Comparison of ENCODE assay signal across 9 cellular contexts in the genomic region with DNA sequence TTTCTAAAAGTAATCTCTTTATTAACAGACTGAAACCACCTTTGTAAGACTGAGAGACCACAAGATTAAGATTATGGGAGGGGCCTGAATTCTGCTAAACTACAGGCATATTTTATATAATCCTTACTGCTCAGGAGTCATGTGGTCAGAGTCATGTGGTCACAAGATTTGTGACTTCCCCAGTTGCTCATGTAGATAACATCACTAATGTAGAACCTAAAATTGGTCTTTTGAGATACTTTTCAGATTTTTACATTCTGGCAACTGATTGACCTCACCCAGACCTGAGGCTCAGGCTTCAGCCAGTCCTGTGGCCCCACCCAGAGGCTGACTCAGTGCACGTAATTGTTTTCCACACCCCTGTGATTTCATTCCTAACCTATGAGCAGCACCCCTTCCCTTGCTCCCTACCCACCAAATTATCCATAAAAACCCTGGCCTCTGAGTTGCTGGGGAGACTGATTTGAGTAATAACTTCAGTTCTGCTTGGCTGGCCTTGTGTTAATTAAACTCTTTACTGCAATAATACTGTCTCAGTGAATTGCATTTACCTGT. TPM values are rescaled to one million over a fixed set of nuclear protein-coding genes. Genes with fewer than 3 reads are reported as not detected.
A peak's percentile ranks its signal among the peaks of the same experiment; 100 is the strongest.
DNase-seq lines count a peak whose midpoint lies in the region; ATAC-seq, FAIRE-seq and TF ChIP-seq lines count a peak whose summit lies in the region.
"Had no signal": no experiment of that assay in that cellular context is flagged by ENCODE, and none has a peak within 500 bp of the region (broad histone marks: within the 10 kb centered on the region; RNA-seq: fewer than 3 reads in every experiment).

No MANE protein-coding gene starts in this region.

- H2BK120ac ChIP-seq in neuronal stem cell (ENCODE audit: low read depth, low read length) = no peak overlapping the region

- no peaks in the 10 kb centered on the region for H3K27me3 ChIP-seq in adrenal gland
- H3K27me3 ChIP-seq in HepG2 (ENCODE audit: control insufficient read depth in 1 of 2, insufficient read depth in 2 of 2, low read length in 2 of 2) = no peaks in the 10 kb centered on the region
- H3K27me3 ChIP-seq in dorsolateral prefrontal cortex = no peaks in the 10 kb centered on the region
- H3K27me3 ChIP-seq in neuronal stem cell (ENCODE audit: control insufficient read depth in 3 of 3, insufficient read depth in 3 of 3, low read depth in 1 of 3, low read length in 3 of 3) = no peaks in the 10 kb centered on the region
- H3K27me3 ChIP-seq: upper lobe of left lung had no signal

- no peak overlapping the region for H2AK5ac ChIP-seq in neuronal stem cell (ENCODE audit: low read depth, low read length)

- H3K14ac ChIP-seq in neuronal stem cell (ENCODE audit: low read length) = no peak overlapping the region

- no peak overlapping the region for H4K91ac ChIP-seq in neuronal stem cell (ENCODE audit: low read depth, low read length, poor library complexity)

- TF ChIP-seq POLR2A in adrenal gland (IDR thresholded peaks at IDR 0.05) (no peak), HepG2 (IDR thresholded peaks at IDR 0.05; ENCODE audit: insufficient read depth in 1 of 2, low read depth in 2 of 2, low read length in 2 of 2) (no peak)

- DNase-seq in activated CD8-positive, alpha-beta memory T cell treated with anti-CD3 and anti-CD28 coated beads, Interleukin-2, amount 50 U/mL, for 4 hours = peak; percentile 27
- no peak for DNase-seq in activated CD8-positive, alpha-beta memory T cell treated with anti-CD3 and anti-CD28 coated beads for 24 hours
- DNase-seq in NOMO-1 treated with dmso at 0.1 percent for 144 hours (lab: John Stamatoyannopoulos, UW; ENCODE audit: unreplicated experiment) (peak; percentile 50), adrenal gland (peak; percentile 34 to 69 (median 59)), HepG2 (ENCODE audit: low spot score) (peak; percentile 49), dorsolateral prefrontal cortex (no peak), neuronal stem cell (ENCODE audit: low spot score) (no peak)

- H3K9me3 ChIP-seq in adrenal gland (replicated peaks in 1 of 3) = no peaks in the 10 kb centered on the region
- H3K9me3 ChIP-seq in HepG2 (ENCODE audit: low read length) = no peaks in the 10 kb centered on the region
- H3K9me3 ChIP-seq in neuronal stem cell (replicated peaks in 1 of 2; ENCODE audit: control insufficient read depth in 2 of 2, insufficient read depth in 1 of 2, low read depth in 1 of 2, low read length in 2 of 2) = no peaks in the 10 kb centered on the region
- H3K9me3 ChIP-seq: upper lobe of left lung had no signal

- TF ChIP-seq CTCF in adrenal gland (IDR thresholded peaks at IDR 0.05) (peak in 3 of 6 experiments; percentile 15 to 41 (median 33)), HepG2 (CRISPR knock-in tag; IDR thresholded peaks at IDR 0.05) (peak; percentile 76), dorsolateral prefrontal cortex (IDR thresholded peaks at IDR 0.05 in 54 of 56, conservative IDR thresholded peaks at IDR 0.05 in 2 of 56; ENCODE audit: low read depth in 1 of 56, partially characterized antibody in 56 of 56) (peak in 11 of 56 donors; percentile 6 to 56 (median 27))

- CTCF ChIA-PET in HepG2 (lab: Yijun Ruan, JAX; ENCODE audit: low intra/inter-chr PET ratio, low total read pairs) = interaction anchor here (1.2 kb wide), 1 partner anchor 148 kb away, joined by 5 read pairs; no protein-coding TSS in a partner anchor

- no peak overlapping the region for H3K9ac ChIP-seq in HepG2 (ENCODE audit: insufficient read depth, low read depth, low read length)
- H3K9ac ChIP-seq in neuronal stem cell (ENCODE audit: low read depth, low read length, poor library complexity) = no peak overlapping the region

- no peak overlapping the region for H4K8ac ChIP-seq in neuronal stem cell (ENCODE audit: low read depth, low read length)

- H3K79me2 ChIP-seq in HepG2 (ENCODE audit: insufficient read depth, low read length) = no peaks in the 10 kb centered on the region

- FAIRE-seq in HepG2 (lab: Jason Lieb, UNC) = no peak

- no peak overlapping the region for H2BK12ac ChIP-seq in neuronal stem cell (ENCODE audit: low read length)

- H2AFZ ChIP-seq in HepG2 (ENCODE audit: low read length) (no peak overlapping the region), neuronal stem cell (ENCODE audit: low read length) (no peak overlapping the region)

- POLR2A ChIA-PET in HepG2 (lab: Yijun Ruan, JAX) = no interaction called here

- no peak overlapping the region for H2BK5ac ChIP-seq in neuronal stem cell (ENCODE audit: low read length)

- no peak overlapping the region for H3K4me3 ChIP-seq in adrenal gland
- H3K4me3 ChIP-seq in HepG2 (replicated peaks in 1 of 3; ENCODE audit: insufficient read depth in 1 of 3, low read depth in 2 of 3, low read length in 3 of 3) = no peak overlapping the region
- no peak overlapping the region for H3K4me3 ChIP-seq in dorsolateral prefrontal cortex
- H3K4me3 ChIP-seq in neuronal stem cell (ENCODE audit: low read length in 2 of 2) = no peak overlapping the region
- H3K4me3 ChIP-seq: upper lobe of left lung had no signal

- no peak overlapping the region for H3K23ac ChIP-seq in neuronal stem cell (ENCODE audit: low read depth, low read length, poor library complexity)

- no TSS peak for BruUV-seq in HepG2 (replicated peaks; lab: Mats Ljungman, UMichigan)

- ATAC-seq in HG02759 (IDR thresholded peaks at IDR 0.05; ENCODE audit: unreplicated experiment) (peak; percentile 68), HepG2 (peak; percentile 74)

- H3K79me1 ChIP-seq in neuronal stem cell (ENCODE audit: low read depth, low read length) = no peaks in the 10 kb centered on the region

- H3K4me1 ChIP-seq in adrenal gland (replicated peaks in 1 of 2) = no peaks in the 10 kb centered on the region
- H3K4me1 ChIP-seq in HepG2 (ENCODE audit: insufficient read depth, low read length) = peaks cover 87% of the 10 kb centered on the region
- H3K4me1 ChIP-seq in neuronal stem cell (ENCODE audit: control insufficient read depth in 2 of 2, insufficient read depth in 1 of 2, low read depth in 1 of 2, low read length in 2 of 2) = no peaks in the 10 kb centered on the region
- H3K4me1 ChIP-seq: upper lobe of left lung had no signal

- WGBS in adrenal gland, 4 donors = 31 to 50% (median 37%) methylated on average over 1 of the region's 1 CpG
- 20% methylated on average over 1 of the region's 1 CpG for WGBS in HepG2 (ENCODE audit: low lambda C conversion rate)
- WGBS in neuronal stem cell (ENCODE audit: extremely low coverage in 2 of 2, insufficient read length in 2 of 2, insufficient replicate concordance in 1 of 2), 2 donors = no CpG with 5 or more reads among the region's 1 CpG

- no peak overlapping the region for H3K4ac ChIP-seq in neuronal stem cell (ENCODE audit: low read length)

- in situ Hi-C loops in HepG2 (cut with HindIII; ENCODE audit: extremely low pct_ligation_motif_present, low pct_unique_long_range_greater_than_20kb) = no loop called here

- no peak overlapping the region for H2BK15ac ChIP-seq in neuronal stem cell (ENCODE audit: low read length)

- no peaks in the 10 kb centered on the region for H3K36me3 ChIP-seq in adrenal gland (replicated peaks in 1 of 2)
- no peaks in the 10 kb centered on the region for H3K36me3 ChIP-seq in HepG2 (replicated peaks in 1 of 2; ENCODE audit: control insufficient read depth in 1 of 2, insufficient read depth in 2 of 2, low read length in 2 of 2)
- no peaks in the 10 kb centered on the region for H3K36me3 ChIP-seq in neuronal stem cell (replicated peaks in 1 of 2; ENCODE audit: control insufficient read depth in 2 of 2, insufficient read depth in 2 of 2, low read length in 2 of 2)
- H3K36me3 ChIP-seq: upper lobe of left lung had no signal

- intact Hi-C loops in adrenal gland (cut with DNase I) = no loop called here
- intact Hi-C loops in HepG2 (cut with micrococcal nuclease; ENCODE audit: unreplicated experiment) = loop anchor here (10.0 kb wide), 1 partner anchor 148 kb away; no protein-coding TSS in a partner anchor
- intact Hi-C loops in dorsolateral prefrontal cortex (cut with DNase I) = no loop called here

- TF ChIP-seq EP300 in HepG2 (IDR thresholded peaks at IDR 0.05; ENCODE audit: low read depth in 2 of 2, low read length in 2 of 2) (no peak), HepG2 (CRISPR knock-in tag; IDR thresholded peaks at IDR 0.05; ENCODE audit: borderline replicate concordance) (no peak)

- H4K20me1 ChIP-seq in HepG2 (ENCODE audit: insufficient read depth, low read length) = no peaks in the 10 kb centered on the region

- H3K27ac ChIP-seq in adrenal gland (no peak overlapping the region), HepG2 (ENCODE audit: extremely low read length, insufficient read depth, low read length) (no peak overlapping the region), dorsolateral prefrontal cortex (no peak overlapping the region), neuronal stem cell (replicated peaks; ENCODE audit: low read length) (no peak overlapping the region)
- H3K27ac ChIP-seq: upper lobe of left lung had no signal

- H3K4me2 ChIP-seq in HepG2 (ENCODE audit: low read depth, low read length) = no peak overlapping the region
- H3K4me2 ChIP-seq in neuronal stem cell (ENCODE audit: insufficient read depth, low read length, poor library complexity, severe bottlenecking) = no peak overlapping the region

- peak; percentile 56; the same call in 1 of the 2 replicates for TF ChIP-seq RAD21 in HepG2 (CRISPR knock-in tag; IDR thresholded peaks at IDR 0.05)

- no peak overlapping the region for H3K18ac ChIP-seq in neuronal stem cell (ENCODE audit: low read length)

RNA-seq across cellular contexts. Expression of gene ZNF326, which starts 41.8 kb away (rescaled TPM):
- 10 to 100 TPM in 6 of 8 donors, 1 to 10 TPM in 2; 4.1 to 19.1 (median 14.6) TPM for total RNA-seq in adrenal gland
- polyA plus RNA-seq in adrenal gland = 10 to 100 TPM; 10.6 to 28.3 (median 18.3) TPM
- 16.4 and 20.9 TPM in 2 replicates for total RNA-seq in HepG2 (2016; rRNA removed; fragmentation: Illumina TruSeq; extraction: Trizol)
- 1.9 and 2.8 TPM in 2 replicates for total RNA-seq in HepG2 (2016; cell fraction: cytosol; rRNA removed; fragmentation: Illumina TruSeq; extraction: Trizol; ENCODE audit: low read depth)
- 15.5 and 17.4 TPM in 2 replicates for total RNA-seq in HepG2 (2016; cell fraction: insoluble cytoplasmic fraction; rRNA removed; fragmentation: Illumina TruSeq; extraction: Trizol)
- 3.4 and 4.4 TPM in 2 replicates for total RNA-seq in HepG2 (2016; cell fraction: membrane; rRNA removed; fragmentation: Illumina TruSeq; extraction: Trizol)
- 41.1 and 42.9 TPM in 2 replicates for total RNA-seq in HepG2 (2016; cell fraction: nucleus; rRNA removed; fragmentation: Illumina TruSeq; extraction: Trizol)
- 5.4 and 6.3 TPM in 2 replicates for polyA plus RNA-seq in HepG2 (2011; rRNA removed)
- 2.3 and 3.2 TPM in 2 replicates for polyA plus RNA-seq in HepG2 (2011; cell fraction: cytosol; rRNA removed)
- 7.5 and 11.7 TPM in 2 replicates for polyA plus RNA-seq in HepG2 (2011; cell fraction: nucleus; rRNA removed)
- 10.0 and 14.3 TPM in 2 replicates for polyA plus RNA-seq in HepG2 (2012)
- 0.93 and 1.4 TPM in 2 replicates for polyA plus RNA-seq in HepG2 (2016; cell fraction: cytosol; fragmentation: Illumina TruSeq; extraction: Trizol; ENCODE audit: low read depth)
- polyA plus RNA-seq in HepG2 (2016; cell fraction: insoluble cytoplasmic fraction; fragmentation: Illumina TruSeq; extraction: Trizol; ENCODE audit: low read depth) = 45.1 and 46.0 TPM in 2 replicates
- 2.0 and 2.8 TPM in 2 replicates for polyA plus RNA-seq in HepG2 (2016; cell fraction: membrane; fragmentation: Illumina TruSeq; extraction: Trizol; ENCODE audit: low read depth)
- polyA plus RNA-seq in HepG2 (2016; cell fraction: nucleus; fragmentation: Illumina TruSeq; extraction: Trizol; ENCODE audit: insufficient read depth, low read depth) = 47.9 and 52.0 TPM in 2 replicates
- 6.1 and 10.5 TPM in 2 replicates for polyA minus RNA-seq in HepG2 (2011; rRNA and poly(A)+ RNA removed; ENCODE audit: low replicate concordance)
- 2.5 and 3.4 TPM in 2 replicates for polyA minus RNA-seq in HepG2 (2011; cell fraction: cytosol; rRNA and poly(A)+ RNA removed)
- polyA minus RNA-seq in HepG2 (2011; cell fraction: nucleus; rRNA and poly(A)+ RNA removed) = 96.4 and 101 TPM in 2 replicates
- total RNA-seq in dorsolateral prefrontal cortex = 10 to 100 TPM; 23.0 to 50.7 (median 32.2) TPM
- polyA plus RNA-seq in neuronal stem cell (2013, experiment 1 of 2) = 18.0 TPM
- polyA plus RNA-seq in neuronal stem cell (2013, experiment 2 of 2) = 18.2 TPM

Comparison
In these comparisons a context has a peak if more than half of its experiments do, and no peak if none do; other contexts are left out.
1. DNase-seq: peak in activated CD8-positive, alpha-beta memory T cell treated with anti-CD3 and anti-CD28 coated beads, Interleukin-2, amount 50 U/mL, for 4 hours (single experiment), NOMO-1 treated with dmso at 0.1 percent for 144 hours (single experiment), adrenal gland (7 of 7) and HepG2 (single experiment); none in activated CD8-positive, alpha-beta memory T cell treated with anti-CD3 and anti-CD28 coated beads for 24 hours (single experiment), dorsolateral prefrontal cortex (0 of 10) and neuronal stem cell (single experiment).